ENCODE assay signal across 1 cellular context in genomic region chr10:61837748-61838055, GRCh38.
TF ChIP-seq lines count a peak whose summit lies in the region.

No MANE protein-coding gene starts in this region.

TF ChIP-seq in IMR-90, 13 proteins besides CTCF, POLR2A, EP300 and RAD21:
- TF ChIP-seq MAFK (IDR thresholded peaks at IDR 0.05; ENCODE audit: low read depth, low read length), result no peak
- TF ChIP-seq NFE2L2 (IDR thresholded peaks at IDR 0.05; ENCODE audit: low read depth, low read length), result no peak
- TF ChIP-seq MXI1 (IDR thresholded peaks at IDR 0.05; ENCODE audit: borderline replicate concordance, low read depth, low read length), result no peak
- no peak for TF ChIP-seq SMC3 (IDR thresholded peaks at IDR 0.05; ENCODE audit: low read depth, low read length)
- no peak for TF ChIP-seq CEBPB (IDR thresholded peaks at IDR 0.05; ENCODE audit: low read depth, low read length)
- TF ChIP-seq RFX5 (IDR thresholded peaks at IDR 0.05; ENCODE audit: low read depth, low read length), result no peak
- no peak for TF ChIP-seq RCOR1 (IDR thresholded peaks at IDR 0.05; ENCODE audit: insufficient replicate concordance, low read length)
- no peak for TF ChIP-seq MAZ (IDR thresholded peaks at IDR 0.05; ENCODE audit: borderline replicate concordance, low read depth, low read length)
- no peak for TF ChIP-seq CHD1 (IDR thresholded peaks at IDR 0.05; ENCODE audit: low read depth, low read length)
- no peak for TF ChIP-seq BHLHE40 (IDR thresholded peaks at IDR 0.05; ENCODE audit: low read depth, low read length)
- no peak for TF ChIP-seq FOS (IDR thresholded peaks at IDR 0.05; ENCODE audit: low read depth, low read length)
- no peak for TF ChIP-seq USF2 (IDR thresholded peaks at IDR 0.05; ENCODE audit: low read depth, low read length)
